Comparison of ENCODE assay signal across 8 cellular contexts in genomic region chr1:244864253-244865027, GRCh38.
A peak's percentile ranks its signal among the peaks of the same experiment; 100 is the strongest.
DNase-seq lines count a peak whose midpoint lies in the region; ATAC-seq and TF ChIP-seq lines count a peak whose summit lies in the region.

HNRNPU (minus strand) TSS chr1:244864543; CDS start chr1:244864307, 236 bp downstream.

- ATAC-seq in GM19023 (IDR thresholded peaks at IDR 0.05; ENCODE audit: unreplicated experiment): peak; percentile 63
- peak; percentile 59 for ATAC-seq in HG03280 (IDR thresholded peaks at IDR 0.05; ENCODE audit: unreplicated experiment)

- DNase-seq in AG10803 (ENCODE audit: low read depth) (peak; percentile 97), NCI-H345 treated with DMSO at 0.1 percent for 48 hours (lab: John Stamatoyannopoulos, UW; ENCODE audit: unreplicated experiment) (peak; percentile 90), inferior parietal cortex (ENCODE audit: extremely low spot score) (peak; percentile 98)
- peak; percentile 89 to 97 (median 92) for DNase-seq in activated CD4-positive, CD25-positive, alpha-beta regulatory T cell (lab: John Stamatoyannopoulos, UW)
- DNase-seq in central memory CD4-positive, alpha-beta T cell: peak; percentile 97
- peak; percentile 91 to 94 for DNase-seq in stimulated activated CD4-positive, alpha-beta T cell treated with anti-CD3 and anti-CD28 coated beads, Interleukin-12 subunit alpha, Interleukin-12 subunit beta, amount 100 ng/mL, for 24 hours (ENCODE audit: low read depth in 2 of 2)

- H3K4me3 ChIP-seq in AG10803 (ENCODE audit: low read length): peak within 1 kb of the TSS; percentile 85

- TF ChIP-seq CTCF in AG10803 (conservative IDR thresholded peaks at IDR 0.05; ENCODE audit: low read length): peak; percentile 34

Comparison
In these comparisons a context has a peak if more than half of its experiments do, and no peak if none do; other contexts are left out.
1. Peak in every context shown above with its lines: DNase-seq, ATAC-seq and H3K4me3 ChIP-seq.